ENCODE assay signal across 1 cellular context in genomic region chr19:4357921-4358326, GRCh38.
TF ChIP-seq lines count a peak whose summit lies in the region.

No MANE protein-coding gene starts in this region.

TF ChIP-seq in GM12878, 131 proteins besides CTCF, POLR2A, EP300 and RAD21:
- TF ChIP-seq PML (IDR thresholded peaks at IDR 0.05; ENCODE audit: low read length) (0 out of 2 replicates have a peak, but pooled peaks have one; percentile 22), RB1 (IDR thresholded peaks at IDR 0.05; ENCODE audit: borderline replicate concordance) (no peak), TBL1XR1 (IDR thresholded peaks at IDR 0.05; ENCODE audit: low read depth, low read length) (no peak), RCOR1 (conservative IDR thresholded peaks at IDR 0.05; ENCODE audit: low read depth, low read length) (no peak), CBX3 (IDR thresholded peaks at IDR 0.05; ENCODE audit: borderline replicate concordance, low read depth) (no peak)
